Comparison of ENCODE assay signal across 1 cellular context in genomic region chr7:26376208-26376917, GRCh38.
TF ChIP-seq lines count a peak whose summit lies in the region.

No MANE protein-coding gene starts in this region.

TF ChIP-seq in GM23338, 12 proteins besides CTCF, POLR2A, EP300 and RAD21 (continued from another document):
- TF ChIP-seq REST (IDR thresholded peaks at IDR 0.05; ENCODE audit: unreplicated experiment) (no peak), NANOG (IDR thresholded peaks at IDR 0.05; ENCODE audit: borderline replicate concordance) (no peak), STAT1 (IDR thresholded peaks at IDR 0.05; ENCODE audit: unreplicated experiment) (no peak), JUNB (IDR thresholded peaks at IDR 0.05; ENCODE audit: unreplicated experiment) (no peak), ZNF331 (CRISPR knock-in tag; IDR thresholded peaks at IDR 0.05; ENCODE audit: low read depth) (no peak), ZNF114 (CRISPR knock-in tag; IDR thresholded peaks at IDR 0.05) (no peak)
TF ChIP-seq in GM23338: peak in this region for 0.
